Comparison of ENCODE assay signal across 12 cellular contexts in genomic region chr15:35019401-35020327, GRCh38. TPM values are rescaled to one million over a fixed set of nuclear protein-coding genes. Genes with fewer than 3 reads are reported as not detected.
DNase-seq lines count a peak whose midpoint lies in the region; ATAC-seq, FAIRE-seq and TF ChIP-seq lines count a peak whose summit lies in the region.
"Had no signal": no experiment of that assay in that cellular context is flagged by ENCODE, and none has a peak within 500 bp of the region (broad histone marks: within the 10 kb centered on the region; RNA-seq: fewer than 3 reads in every experiment).

No MANE protein-coding gene starts in this region.

- 0 out of 2 replicates have a peak overlapping the region, but pooled peaks have one; percentile 2 for H3K9ac ChIP-seq in HCT116 (ENCODE audit: low read length)

- POLR2A ChIA-PET in A549 (lab: Yijun Ruan, JAX) = interaction anchor here (1.4 to 2.5 kb wide), 2 partner anchors 31 to 50 kb away, joined by 10 to 27 read pairs; partner anchors contain the start of genes AQR and ZNF770
- POLR2A ChIA-PET in HCT116 (lab: Charles Lee) = interaction anchor here (0.5 to 2.4 kb wide), 6 partner anchors 12 to 1986 kb away, joined by 3 to 8 read pairs (median 5); no protein-coding TSS in a partner anchor

- no peaks in the 10 kb centered on the region for H3K9me2 ChIP-seq in HCT116 (ENCODE audit: insufficient read depth)

- peak in 1 of 2 experiments; percentile 41 for DNase-seq in A549 (ENCODE audit: low read depth in 1 of 2, low spot score in 1 of 2)
- DNase-seq in HCT116 (ENCODE audit: low read depth, low spot score) = peak; percentile 39
- DNase-seq in amniotic epithelial cell (ENCODE audit: low read depth) = peak; percentile 65
- DNase-seq in iPS-NIHi7 (ENCODE audit: extremely low spot score) = peak; percentile 20
- no peak for DNase-seq in NCI-H510A (lab: John Stamatoyannopoulos, UW)
- no peak for DNase-seq in stimulated activated naive CD4-positive, alpha-beta T cell (lab: John Stamatoyannopoulos, UW)
- no peak for DNase-seq in DMS79 (lab: John Stamatoyannopoulos, UW)
- DNase-seq: central memory CD4-positive, alpha-beta T cell; glutamatergic neuron; NCI-H1694 treated with DMSO at 0.1 percent for 48 hours had no signal

- RAD21 ChIA-PET in HCT116 (lab: Charles Lee; ENCODE audit: low non-redundant PET in 1 of 2, low total read pairs in 2 of 2, uncharacterized antibody in 2 of 2, unreplicated experiment in 2 of 2) = interaction anchor here in 1 of 2 experiments (0.6 kb wide), 1 partner anchor 55 kb away, joined by 3 read pairs; no protein-coding TSS in a partner anchor

- 61% methylated on average over 6 of the region's 6 CpGs for WGBS in A549 (ENCODE audit: missing lambda C conversion rate)

- BruUV-seq in HCT116 (replicated peaks; lab: Mats Ljungman, UMichigan) = no TSS peak

- no peaks in the 10 kb centered on the region for H3K36me3 ChIP-seq in HCT116 (ENCODE audit: control insufficient read depth in 1 of 2, insufficient read depth in 2 of 2, low read length in 2 of 2)

- intact Hi-C loops in HCT116 (cut with micrococcal nuclease) = no loop called here

- H3K4me3 ChIP-seq in A549 = peak overlapping the region; percentile 42
- H3K4me3 ChIP-seq in HCT116 (replicated peaks in 1 of 2; ENCODE audit: low read depth in 1 of 2, low read length in 2 of 2) = no peak overlapping the region

- TF ChIP-seq RAD21 in A549 (conservative IDR thresholded peaks at IDR 0.05 in 1 of 2, IDR thresholded peaks at IDR 0.05 in 1 of 2) (no peak), HCT116 (IDR thresholded peaks at IDR 0.05; ENCODE audit: low read depth) (no peak)

- H3K4me1 ChIP-seq in A549 = 0 out of 3 replicates have a peak, but pooled peaks cover 4% of the 10 kb centered on the region
- peaks cover 11 to 14% of the 10 kb centered on the region in 2 experiments for H3K4me1 ChIP-seq in HCT116 (ENCODE audit: control insufficient read depth in 1 of 2, insufficient read depth in 2 of 2, low read length in 2 of 2)

- TF ChIP-seq CTCF in A549 (IDR thresholded peaks at IDR 0.05) (no peak), HCT116 (IDR thresholded peaks at IDR 0.05 in 2 of 3, conservative IDR thresholded peaks at IDR 0.05 in 1 of 3; ENCODE audit: borderline replicate concordance in 1 of 3, insufficient read depth in 1 of 3, low read depth in 2 of 3, low read length in 2 of 3) (no peak)

- H2AFZ ChIP-seq in HCT116 (ENCODE audit: low read depth, low read length, poor library complexity, severe bottlenecking) = peak overlapping the region; percentile 44

- TF ChIP-seq POLR2A in A549 (IDR thresholded peaks at IDR 0.05; ENCODE audit: low read length) (no peak), HCT116 (IDR thresholded peaks at IDR 0.05; ENCODE audit: borderline replicate concordance, extremely low read depth, insufficient read depth, insufficient read length) (no peak)

- no peaks in the 10 kb centered on the region for H3K27me3 ChIP-seq in HCT116 (ENCODE audit: insufficient read depth, low read length)

- ATAC-seq in A549 (peak in 1 of 2 experiments; percentile 28; a peak in 1 of 6 replicates), HCT116 (peak; percentile 89), GM18873 (IDR thresholded peaks at IDR 0.05; ENCODE audit: low FRiP score, unreplicated experiment) (no peak)

- peak overlapping the region; percentile 94 for H3K4me2 ChIP-seq in A549
- peak overlapping the region; percentile 48 for H3K4me2 ChIP-seq in HCT116 (ENCODE audit: low read length)

- no peaks in the 10 kb centered on the region for H4K20me1 ChIP-seq in HCT116 (ENCODE audit: insufficient read depth)

- H3K79me2 ChIP-seq in HCT116 (ENCODE audit: insufficient read depth, low read length) = no peaks in the 10 kb centered on the region

- H3K9me3 ChIP-seq in A549 (no peaks in the 10 kb centered on the region), HCT116 (ENCODE audit: control insufficient read depth in 1 of 2, insufficient read depth in 1 of 2, low read depth in 1 of 2, low read length in 2 of 2) (no peaks in the 10 kb centered on the region)

- FAIRE-seq in A549 (lab: Jason Lieb, UNC) = no peak

- TF ChIP-seq EP300 in A549 (IDR thresholded peaks at IDR 0.05) = no peak

- CTCF ChIA-PET in A549 (lab: Yijun Ruan, JAX) = interaction anchor here (0.6 to 1.6 kb wide), 13 partner anchors 9 to 632 kb away, joined by 3 to 11 read pairs (median 3); no protein-coding TSS in a partner anchor
- CTCF ChIA-PET in HCT116 (lab: Charles Lee) = interaction anchor here (0.6 to 2.0 kb wide), 10 partner anchors 9 to 443 kb away, joined by 3 to 18 read pairs (median 5); partner anchors contain the start of genes AQR and ZNF770

- no peak overlapping the region for H3K27ac ChIP-seq in A549
- H3K27ac ChIP-seq in HCT116 (ENCODE audit: low read depth, low read length) = peak overlapping the region; percentile 47; the same call in 1 of the 2 replicates
- H3K27ac ChIP-seq: HL-60 had no signal

TF ChIP-seq in A549, 52 proteins besides CTCF, POLR2A, EP300 and RAD21:
- TF ChIP-seq, protein P1, sequence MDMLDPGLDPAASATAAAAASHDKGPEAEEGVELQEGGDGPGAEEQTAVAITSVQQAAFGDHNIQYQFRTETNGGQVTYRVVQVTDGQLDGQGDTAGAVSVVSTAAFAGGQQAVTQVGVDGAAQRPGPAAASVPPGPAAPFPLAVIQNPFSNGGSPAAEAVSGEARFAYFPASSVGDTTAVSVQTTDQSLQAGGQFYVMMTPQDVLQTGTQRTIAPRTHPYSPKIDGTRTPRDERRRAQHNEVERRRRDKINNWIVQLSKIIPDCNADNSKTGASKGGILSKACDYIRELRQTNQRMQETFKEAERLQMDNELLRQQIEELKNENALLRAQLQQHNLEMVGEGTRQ (IDR thresholded peaks at IDR 0.05) = no peak
- TF ChIP-seq JUN (IDR thresholded peaks at IDR 0.05) (no peak), MAZ (IDR thresholded peaks at IDR 0.05; ENCODE audit: borderline replicate concordance, low read depth, low read length) (no peak)

TF ChIP-seq in HCT116, 20 proteins besides CTCF, POLR2A, EP300 and RAD21 (continues in another document):
- no peak for TF ChIP-seq SRF (IDR thresholded peaks at IDR 0.05; ENCODE audit: low read depth)
- TF ChIP-seq JUND (IDR thresholded peaks at IDR 0.05) = no peak
- no peak for TF ChIP-seq FOSL1 (IDR thresholded peaks at IDR 0.05; ENCODE audit: low read depth)
- TF ChIP-seq CEBPB (IDR thresholded peaks at IDR 0.05; ENCODE audit: low read depth) = no peak
- no peak for TF ChIP-seq REST (IDR thresholded peaks at IDR 0.05; ENCODE audit: low read depth)
- no peak for TF ChIP-seq SP1 (IDR thresholded peaks at IDR 0.05; ENCODE audit: low read depth)
- TF ChIP-seq TCF7L2 (IDR thresholded peaks at IDR 0.05; ENCODE audit: borderline replicate concordance, extremely low read depth, insufficient read depth, insufficient read length) = no peak
- no peak for TF ChIP-seq CBX3 (IDR thresholded peaks at IDR 0.05; ENCODE audit: low read depth)
- no peak for TF ChIP-seq ZFX (IDR thresholded peaks at IDR 0.05)
- no peak for TF ChIP-seq YY1 (IDR thresholded peaks at IDR 0.05; ENCODE audit: extremely low read depth, insufficient replicate concordance, low read depth, low read length)
- no peak for TF ChIP-seq EZH2 (IDR thresholded peaks at IDR 0.05)
- TF ChIP-seq EZH2phosphoT487 (IDR thresholded peaks at IDR 0.05; ENCODE audit: borderline replicate concordance) = no peak

RNA-seq across cellular contexts. Expression of gene ZNF770, which starts 31.6 kb away (rescaled TPM):
- polyA plus RNA-seq in A549 (2011; rRNA removed) = 46.2 and 49.0 TPM in 2 replicates
- 4.2 and 5.0 TPM in 2 replicates for polyA plus RNA-seq in A549 (2012; cell fraction: cytosol; rRNA removed)
- 2.0 and 3.3 TPM in 2 replicates for polyA plus RNA-seq in A549 (2012; cell fraction: nucleus; rRNA removed)
- polyA plus RNA-seq in A549 (2017; fragmentation: RNase III; extraction: RNeasy Plus Mini Kit Qiagen cat#74134 plus additional on column Dnase treatment) = 23.8 to 25.1 TPM (median 24.9 TPM) in 3 replicates
- polyA minus RNA-seq in A549 (2011; rRNA and poly(A)+ RNA removed) = 21.1 and 33.6 TPM in 2 replicates
- total RNA-seq in HCT116 (2021; ENCODE audit: unreplicated experiment) = 70.7 TPM
- 9.1 and 19.7 TPM in 2 replicates for polyA plus RNA-seq in HCT116 (2012)

RNA-seq across cellular contexts. Expression of gene AQR, which starts 50.1 kb away (rescaled TPM):
- polyA plus RNA-seq in A549 (2011; rRNA removed) = 51.6 and 58.5 TPM in 2 replicates
- 10.3 and 10.7 TPM in 2 replicates for polyA plus RNA-seq in A549 (2012; cell fraction: cytosol; rRNA removed)
- 15.7 and 19.0 TPM in 2 replicates for polyA plus RNA-seq in A549 (2012; cell fraction: nucleus; rRNA removed)
- polyA plus RNA-seq in A549 (2017; fragmentation: RNase III; extraction: RNeasy Plus Mini Kit Qiagen cat#74134 plus additional on column Dnase treatment) = 21.7 to 22.3 TPM (median 21.9 TPM) in 3 replicates
- 45.5 and 51.3 TPM in 2 replicates for polyA minus RNA-seq in A549 (2011; rRNA and poly(A)+ RNA removed)
- total RNA-seq in HCT116 (2021; ENCODE audit: unreplicated experiment) = 30.7 TPM
- polyA plus RNA-seq in HCT116 (2012) = 5.9 and 6.9 TPM in 2 replicates

Comparison
In these comparisons a context has a peak if more than half of its experiments do, and no peak if none do; other contexts are left out.
1. DNase-seq: peak in HCT116 (single experiment), amniotic epithelial cell (single experiment) and iPS-NIHi7 (single experiment); none in NCI-H510A (single experiment), stimulated activated naive CD4-positive, alpha-beta T cell (0 of 6) and DMS79 (single experiment).